ENCODE assay signal across 8 cellular contexts in genomic region chr3:129121016-129121791, GRCh38. TPM values are rescaled to one million over a fixed set of nuclear protein-coding genes. Genes with fewer than 3 reads are reported as not detected.
DNase-seq lines count a peak whose midpoint lies in the region; ATAC-seq and TF ChIP-seq lines count a peak whose summit lies in the region.

No MANE protein-coding gene starts in this region.

- H3K27ac ChIP-seq in BLaER1: peak overlapping the region; percentile 98
- H3K27ac ChIP-seq in OCI-LY3 (ENCODE audit: low read length): peak overlapping the region; percentile 82
- H3K27ac ChIP-seq in adrenal gland: peak overlapping the region; percentile 84 to 99 (median 91)
- H3K27ac ChIP-seq in iPS DF 6.9 (ENCODE audit: low read length): no peak overlapping the region
- H3K27ac ChIP-seq in smooth muscle cell (ENCODE audit: low read depth): peak overlapping the region; percentile 73

- H4K20me1 ChIP-seq in BLaER1 (peaks cover 19% of the 10 kb centered on the region), OCI-LY3 (ENCODE audit: insufficient read depth, low read length) (peaks cover 12% of the 10 kb centered on the region), smooth muscle cell (ENCODE audit: low read depth) (peaks cover 42% of the 10 kb centered on the region)

- peak in 2 of 7 donors; percentile 29 to 35 for DNase-seq in adrenal gland
- no peak for DNase-seq in iPS DF 6.9 (ENCODE audit: low read depth, low spot score)
- no peak for DNase-seq in smooth muscle cell (lab: John Stamatoyannopoulos, UW; ENCODE audit: unreplicated experiment)
- no peak for DNase-seq in HuH-7 (ENCODE audit: low spot score)
- no peak for DNase-seq in midbrain (lab: John Stamatoyannopoulos, UW)

- peak overlapping the region; percentile 99 for H3K4me2 ChIP-seq in BLaER1
- peak overlapping the region; percentile 99 for H3K4me2 ChIP-seq in OCI-LY3 (ENCODE audit: low read length)
- peak overlapping the region; percentile 86 for H3K4me2 ChIP-seq in smooth muscle cell

- H3K9ac ChIP-seq in BLaER1 (peak overlapping the region; percentile 94), OCI-LY3 (ENCODE audit: low read length) (peak overlapping the region; percentile 95), smooth muscle cell (ENCODE audit: low read depth) (peak overlapping the region; percentile 83)

- H3K36me3 ChIP-seq in BLaER1 (peaks cover 11% of the 10 kb centered on the region; the same call in 1 of the 2 replicates), OCI-LY3 (replicated peaks; ENCODE audit: low read depth, low read length) (peaks cover 20% of the 10 kb centered on the region), adrenal gland (replicated peaks in 1 of 2) (no peaks in the 10 kb centered on the region), iPS DF 6.9 (ENCODE audit: control insufficient read depth, insufficient read depth, low read length) (no peaks in the 10 kb centered on the region), smooth muscle cell (ENCODE audit: low read depth) (no peaks in the 10 kb centered on the region)

- ATAC-seq in GM21381 (IDR thresholded peaks at IDR 0.05; ENCODE audit: unreplicated experiment): peak; percentile 2

- peaks cover 33% of the 10 kb centered on the region for H3K79me2 ChIP-seq in OCI-LY3 (ENCODE audit: low read length)
- peaks cover 37% of the 10 kb centered on the region for H3K79me2 ChIP-seq in smooth muscle cell (ENCODE audit: low read depth)

- peak in 1 of 2 donors; percentile 54 for TF ChIP-seq POLR2A in adrenal gland (IDR thresholded peaks at IDR 0.05)

- H3K4me1 ChIP-seq in BLaER1 (peaks cover 78% of the 10 kb centered on the region), OCI-LY3 (ENCODE audit: low read length) (peaks cover 37% of the 10 kb centered on the region), adrenal gland (replicated peaks in 1 of 2) (peaks cover 27 to 42% of the 10 kb centered on the region in 2 donors), iPS DF 6.9 (ENCODE audit: control insufficient read depth, insufficient read depth, low read length) (peaks cover 6% of the 10 kb centered on the region; the same call in 1 of the 2 replicates), smooth muscle cell (ENCODE audit: low read depth) (peaks cover 19% of the 10 kb centered on the region)

- H2AFZ ChIP-seq in OCI-LY3 (ENCODE audit: low read depth, low read length) (no peak overlapping the region), smooth muscle cell (ENCODE audit: low read depth) (peak overlapping the region; percentile 69)

- intact Hi-C loops in adrenal gland (cut with DNase I): no loop called here

- no peak for TF ChIP-seq CTCF in OCI-LY3 (IDR thresholded peaks at IDR 0.05; ENCODE audit: low read depth, low read length)
- no peak for TF ChIP-seq CTCF in adrenal gland (IDR thresholded peaks at IDR 0.05)
- TF ChIP-seq CTCF in smooth muscle cell (IDR thresholded peaks at IDR 0.05; ENCODE audit: borderline replicate concordance, insufficient read depth, poor library complexity, severe bottlenecking): no peak

- H3F3A ChIP-seq in smooth muscle cell (ENCODE audit: low read depth): peaks cover 23% of the 10 kb centered on the region

- H3K27me3 ChIP-seq in BLaER1: no peaks in the 10 kb centered on the region
- no peaks in the 10 kb centered on the region for H3K27me3 ChIP-seq in OCI-LY3 (ENCODE audit: low read depth, low read length)
- no peaks in the 10 kb centered on the region for H3K27me3 ChIP-seq in adrenal gland
- H3K27me3 ChIP-seq in iPS DF 6.9 (ENCODE audit: control insufficient read depth, insufficient read depth, low read length): no peaks in the 10 kb centered on the region
- no peaks in the 10 kb centered on the region for H3K27me3 ChIP-seq in smooth muscle cell (ENCODE audit: low read depth)

- peak overlapping the region; percentile 81 for H3K4me3 ChIP-seq in BLaER1
- peak overlapping the region; percentile 93 for H3K4me3 ChIP-seq in OCI-LY3 (ENCODE audit: low read length)
- H3K4me3 ChIP-seq in adrenal gland: peak overlapping the region; percentile 70 to 96 (median 83)
- peak overlapping the region; percentile 93 for H3K4me3 ChIP-seq in iPS DF 6.9 (ENCODE audit: low read length)
- peak overlapping the region; percentile 80 for H3K4me3 ChIP-seq in smooth muscle cell

- WGBS in adrenal gland, 4 donors: 0 to 1% (median 1%) methylated on average over 20 to 80 of the region's 80 CpGs
- no CpG with 5 or more reads among the region's 80 CpGs for WGBS in iPS DF 6.9 (ENCODE audit: insufficient coverage, insufficient read length)
- 1% methylated on average over 48 of the region's 80 CpGs for WGBS in smooth muscle cell (ENCODE audit: low lambda C conversion rate)

- no peaks in the 10 kb centered on the region for H3K9me3 ChIP-seq in BLaER1
- no peaks in the 10 kb centered on the region for H3K9me3 ChIP-seq in OCI-LY3 (ENCODE audit: insufficient read depth, low read length)
- H3K9me3 ChIP-seq in adrenal gland (replicated peaks in 1 of 3): no peaks in the 10 kb centered on the region
- no peaks in the 10 kb centered on the region for H3K9me3 ChIP-seq in iPS DF 6.9 (ENCODE audit: control insufficient read depth, insufficient read depth, low read length)
- no peaks in the 10 kb centered on the region for H3K9me3 ChIP-seq in smooth muscle cell (replicated peaks; ENCODE audit: low read depth)

RNA-seq across cellular contexts. Expression of gene RAB43, which starts 0.4 kb away (rescaled TPM):
- total RNA-seq in adrenal gland (10 to 100 TPM; 12.4 to 37.2 (median 32.8) TPM), smooth muscle cell (9.5 and 15.8 TPM in 2 replicates)
- polyA plus RNA-seq in adrenal gland (10 to 100 TPM in 1 of 3 donors, 1 to 10 TPM in 1, under 1 TPM in 1; 0.33 to 13.0 (median 7.9) TPM), smooth muscle cell (17.1 and 20.8 TPM in 2 replicates)

RNA-seq across cellular contexts. Expression of gene ISY1, which starts 39.7 kb away (rescaled TPM):
- total RNA-seq in adrenal gland: 10 to 100 TPM in 7 of 8 donors, 1 to 10 TPM in 1; 4.1 to 40.0 (median 26.1) TPM
- polyA plus RNA-seq in adrenal gland: 10 to 100 TPM; 15.0 to 39.7 (median 17.7) TPM
- 10.2 and 19.3 TPM in 2 replicates for total RNA-seq in smooth muscle cell
- 47.3 and 60.0 TPM in 2 replicates for polyA plus RNA-seq in smooth muscle cell
